In the genomic region with DNA sequence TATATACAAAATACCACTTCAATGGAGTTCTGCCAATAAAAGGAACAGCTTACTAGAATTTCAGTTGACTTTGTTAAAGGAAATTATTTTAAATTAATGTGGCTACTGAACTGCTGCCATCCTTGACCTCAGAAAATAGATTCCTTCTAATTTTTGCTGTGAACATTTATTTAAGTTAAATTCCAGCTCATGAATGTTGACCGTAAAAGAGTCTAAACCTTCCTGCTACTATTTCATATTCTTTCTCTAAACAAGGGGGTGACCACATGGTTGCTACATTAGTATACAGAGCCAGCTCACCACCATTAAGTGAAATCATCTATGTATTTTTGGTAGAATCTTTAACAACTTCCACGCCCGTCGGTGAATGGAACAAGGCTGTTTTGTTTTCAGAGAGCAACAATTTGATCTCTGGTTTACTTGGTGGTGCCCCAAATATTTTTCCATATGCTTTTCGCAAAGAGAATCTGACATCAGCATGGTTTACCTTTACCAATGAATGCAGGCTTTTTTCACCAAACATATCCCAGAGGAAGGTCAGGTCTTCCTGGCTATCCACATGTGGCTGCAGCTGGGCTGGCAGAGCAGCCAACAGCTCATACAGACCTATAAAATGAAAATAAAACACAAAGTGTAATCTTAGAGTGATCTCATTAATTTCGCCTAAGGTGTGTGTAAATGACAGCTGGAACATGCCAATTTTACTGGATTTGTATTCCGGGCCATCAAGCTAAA, we compare ENCODE assay signal across 17 cellular contexts.
"Had no signal": no experiment of that assay in that cellular context is flagged by ENCODE, and none has a peak within 500 bp of the region (broad histone marks: within the 10 kb centered on the region; RNA-seq: fewer than 3 reads in every experiment).

No MANE protein-coding gene starts in this region.

- H3K9me3 Mint-ChIP-seq: activated CD4-positive, alpha-beta memory T cell treated with anti-CD3 and anti-CD28 coated beads for 36 hours; activated naive CD4-positive, alpha-beta T cell treated with anti-CD3 and anti-CD28 coated beads, Interleukin-2, amount 50 U/mL, for 72 hours; activated T-helper 1 cell treated with anti-CD3 and anti-CD28 coated beads, Interleukin-12 subunit alpha, Interleukin-12 subunit beta, Interleukin-2, Interleukin-4 antibody, amounts not matched to agents 30 ng/mL and 10 ng/mL and 1 ng/mL, durations not matched to agents 14 hours and 24 hours and 36 hours; natural killer cell treated with Interleukin-12 subunit alpha and Interleukin-12 subunit beta and Interleukin-15 and Interleukin-18, amount 100 ng/mL, for 72 hours had no signal

- H3K4me1 ChIP-seq: adrenal gland, vagina had no signal

- H3K36me3 ChIP-seq: adrenal gland, cardiac muscle cell, suprapubic skin, vagina had no signal

- H3K4me3 Mint-ChIP-seq: activated CD4-positive, alpha-beta memory T cell treated with anti-CD3 and anti-CD28 coated beads for 36 hours; activated CD4-positive, alpha-beta T cell treated with anti-CD3 and anti-CD28 coated beads for 36 hours; activated T-helper 1 cell treated with anti-CD3 and anti-CD28 coated beads, Interleukin-12 subunit alpha, Interleukin-12 subunit beta, Interleukin-2, Interleukin-4 antibody, amounts not matched to agents 30 ng/mL and 10 ng/mL and 1 ng/mL, durations not matched to agents 14 hours and 24 hours and 36 hours; natural killer cell treated with Interleukin-12 subunit alpha and Interleukin-12 subunit beta and Interleukin-15 and Interleukin-18, amount 100 ng/mL, for 72 hours; stimulated activated naive CD8-positive, alpha-beta T cell treated with anti-CD3 and anti-CD28 coated beads, Interleukin-15, Interleukin-2, amounts not matched to agents 100 ng/mL and 50 ng/mL, for 24 hours had no signal

- ATAC-seq: activated CD4-positive, alpha-beta T cell treated with anti-CD3 and anti-CD28 coated beads for 36 hours; activated naive CD4-positive, alpha-beta T cell treated with anti-CD3 and anti-CD28 coated beads, Interleukin-2, amount 50 U/mL, for 72 hours; natural killer cell treated with Interleukin-12 subunit alpha and Interleukin-12 subunit beta and Interleukin-15 and Interleukin-18, amount 100 ng/mL, for 72 hours had no signal

- H3K27me3 ChIP-seq: adrenal gland, cardiac muscle cell, neutrophil, suprapubic skin, vagina had no signal

- H3K4me1 Mint-ChIP-seq: activated CD4-positive, alpha-beta T cell treated with anti-CD3 and anti-CD28 coated beads for 36 hours had no signal

- H3K4me3 ChIP-seq: adrenal gland, cardiac muscle cell, suprapubic skin, vagina had no signal

- H3K27ac ChIP-seq: adrenal gland, cardiac muscle cell, neutrophil, suprapubic skin, vagina had no signal

- H3K9me3 ChIP-seq: adrenal gland, neutrophil, suprapubic skin, vagina had no signal

- H3K36me3 Mint-ChIP-seq: activated naive CD4-positive, alpha-beta T cell treated with anti-CD3 and anti-CD28 coated beads, Interleukin-2, amount 50 U/mL, for 72 hours; natural killer cell treated with Interleukin-12 subunit alpha and Interleukin-12 subunit beta and Interleukin-15 and Interleukin-18, amount 100 ng/mL, for 72 hours had no signal

- DNase-seq: activated CD4-positive, alpha-beta memory T cell treated with anti-CD3 and anti-CD28 coated beads for 36 hours; activated CD4-positive, alpha-beta T cell treated with anti-CD3 and anti-CD28 coated beads for 36 hours; activated gamma-delta T cell treated with Interleukin-2 at 50 U/mL for 16 hours; activated T-cell treated with anti-CD3 and anti-CD28 coated beads for 4 hours; adrenal gland; mesendoderm; stimulated activated CD4-positive, alpha-beta T cell treated with anti-CD3 and anti-CD28 coated beads, Interleukin-12 subunit alpha, Interleukin-12 subunit beta, amount 100 ng/mL, for 4 hours; stimulated activated CD4-positive, alpha-beta T cell treated with anti-CD3 and anti-CD28 coated beads, Interleukin-1b, Interleukin-23, amount 100 ng/mL, for 48 hours; trophoblast cell had no signal

- H3K27me3 Mint-ChIP-seq: activated CD4-positive, alpha-beta memory T cell treated with anti-CD3 and anti-CD28 coated beads for 36 hours; activated CD4-positive, alpha-beta T cell treated with anti-CD3 and anti-CD28 coated beads for 36 hours; natural killer cell treated with Interleukin-12 subunit alpha and Interleukin-12 subunit beta and Interleukin-15 and Interleukin-18, amount 100 ng/mL, for 72 hours; stimulated activated naive CD8-positive, alpha-beta T cell treated with anti-CD3 and anti-CD28 coated beads, Interleukin-15, Interleukin-2, amounts not matched to agents 100 ng/mL and 50 ng/mL, for 24 hours had no signal

- H3K27ac Mint-ChIP-seq: activated CD4-positive, alpha-beta memory T cell treated with anti-CD3 and anti-CD28 coated beads for 36 hours; activated CD4-positive, alpha-beta T cell treated with anti-CD3 and anti-CD28 coated beads for 36 hours; activated naive CD4-positive, alpha-beta T cell treated with anti-CD3 and anti-CD28 coated beads, Interleukin-2, amount 50 U/mL, for 72 hours; activated T-helper 1 cell treated with anti-CD3 and anti-CD28 coated beads, Interleukin-12 subunit alpha, Interleukin-12 subunit beta, Interleukin-2, Interleukin-4 antibody, amounts not matched to agents 30 ng/mL and 10 ng/mL and 1 ng/mL, durations not matched to agents 14 hours and 24 hours and 36 hours; natural killer cell treated with Interleukin-12 subunit alpha and Interleukin-12 subunit beta and Interleukin-15 and Interleukin-18, amount 100 ng/mL, for 72 hours; stimulated activated naive CD8-positive, alpha-beta T cell treated with anti-CD3 and anti-CD28 coated beads, Interleukin-15, Interleukin-2, amounts not matched to agents 100 ng/mL and 50 ng/mL, for 24 hours had no signal
